ENCODE assay signal across 21 cellular contexts in the genomic region with DNA sequence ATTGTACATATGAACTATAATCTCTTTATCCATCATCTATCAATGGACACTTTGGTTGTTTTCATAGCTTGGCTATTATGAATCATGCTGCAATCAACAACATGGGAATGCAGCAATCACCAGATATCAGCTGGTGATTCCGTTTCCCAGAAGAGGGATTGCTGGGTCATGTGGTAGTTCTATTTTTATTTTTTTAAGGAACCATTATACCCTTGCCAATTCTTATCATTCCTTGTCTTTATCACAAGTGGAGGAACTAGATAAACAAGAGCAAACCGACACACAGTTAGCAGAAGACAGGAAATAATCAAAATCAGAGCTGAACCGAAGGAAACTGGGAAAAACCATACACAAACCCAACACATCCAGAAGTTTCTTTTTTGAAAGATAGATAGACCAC. TPM values are rescaled to one million over a fixed set of nuclear protein-coding genes. Genes with fewer than 3 reads are reported as not detected.
"Had no signal": no experiment of that assay in that cellular context is flagged by ENCODE, and none has a peak within 500 bp of the region (broad histone marks: within the 10 kb centered on the region; RNA-seq: fewer than 3 reads in every experiment).

No MANE protein-coding gene starts in this region.

- H3K27ac Mint-ChIP-seq: activated CD4-positive, alpha-beta T cell treated with anti-CD3 and anti-CD28 coated beads for 36 hours; activated naive CD8-positive, alpha-beta T cell; activated T-helper 1 cell treated with anti-CD3 and anti-CD28 coated beads, Interleukin-12 subunit alpha, Interleukin-12 subunit beta, Interleukin-2, Interleukin-4 antibody, amounts not matched to agents 30 ng/mL and 10 ng/mL and 1 ng/mL, durations not matched to agents 14 hours and 24 hours and 36 hours; brain had no signal

- FAIRE-seq: frontal cortex, kidney had no signal

- H3K4me3 ChIP-seq: colonic mucosa, esophagus muscularis mucosa, tibial nerve, vagina had no signal

- H3K4me3 Mint-ChIP-seq: activated CD4-positive, alpha-beta T cell treated with anti-CD3 and anti-CD28 coated beads for 36 hours; activated naive CD8-positive, alpha-beta T cell; activated T-helper 1 cell treated with anti-CD3 and anti-CD28 coated beads, Interleukin-12 subunit alpha, Interleukin-12 subunit beta, Interleukin-2, Interleukin-4 antibody, amounts not matched to agents 30 ng/mL and 10 ng/mL and 1 ng/mL, durations not matched to agents 14 hours and 24 hours and 36 hours; brain had no signal

- H3K4me1 Mint-ChIP-seq: activated CD4-positive, alpha-beta T cell treated with anti-CD3 and anti-CD28 coated beads for 36 hours; brain had no signal

- DNase-seq: activated CD4-positive, alpha-beta T cell treated with anti-CD3 and anti-CD28 coated beads for 36 hours; activated CD4-positive, alpha-beta T cell treated with anti-CD3 and anti-CD28 coated beads, Interleukin-2, amount 50 U/mL, for 48 hours; central memory CD4-positive, alpha-beta T cell; colonic mucosa; head of caudate nucleus; kidney; occipital lobe; posterior cingulate gyrus; stimulated activated CD4-positive, alpha-beta T cell treated with anti-CD3 and anti-CD28 coated beads, Interleukin-2, amount 100 ng/mL, for 24 hours; stimulated activated naive CD8-positive, alpha-beta T cell treated with anti-CD3 and anti-CD28 coated beads, Interleukin-15, Interleukin-2, amounts not matched to agents 100 U/mL and 50 U/mL, for 24 hours; SW 1271 had no signal

- H3K36me3 Mint-ChIP-seq: activated naive CD8-positive, alpha-beta T cell; brain had no signal

- H3K9me3 ChIP-seq: colonic mucosa, esophagus muscularis mucosa, vagina had no signal

- H3K27me3 ChIP-seq: colonic mucosa, esophagus muscularis mucosa, tibial nerve, vagina had no signal

- ATAC-seq: activated CD4-positive, alpha-beta T cell treated with anti-CD3 and anti-CD28 coated beads for 36 hours; left lobe of liver; stimulated activated naive CD8-positive, alpha-beta T cell treated with anti-CD3 and anti-CD28 coated beads, Interleukin-15, Interleukin-2, amounts not matched to agents 100 U/mL and 50 U/mL, for 24 hours had no signal

- H3K27ac ChIP-seq: colonic mucosa, esophagus muscularis mucosa, tibial nerve, vagina had no signal

- H3K36me3 ChIP-seq: colonic mucosa, esophagus muscularis mucosa, tibial nerve, vagina had no signal

- H3K4me1 ChIP-seq: colonic mucosa, esophagus muscularis mucosa, tibial nerve, vagina had no signal

RNA-seq across cellular contexts. Expression of gene LNX1, which starts 14.5 kb away (rescaled TPM):
- total RNA-seq: activated CD4-positive, alpha-beta T cell treated with anti-CD3 and anti-CD28 coated beads for 36 hours; activated T-helper 1 cell treated with anti-CD3 and anti-CD28 coated beads, Interleukin-12 subunit alpha, Interleukin-12 subunit beta, Interleukin-2, Interleukin-4 antibody, amounts not matched to agents 30 ng/mL and 10 ng/mL and 1 ng/mL, durations not matched to agents 14 hours and 24 hours and 36 hours; mononuclear cell; T-helper 2 cell treated with Interferon-gamma antibody and Interleukin-4, amounts not matched to agents 100 ng/mL and 5 ng/mL, for 36 hours had no signal
